8 cellular contexts compared by ENCODE assay signal in genomic region chr2:95165371-95166064, GRCh38. TPM values are rescaled to one million over a fixed set of nuclear protein-coding genes. Genes with fewer than 3 reads are reported as not detected.
DNase-seq lines count a peak whose midpoint lies in the region; ATAC-seq and TF ChIP-seq lines count a peak whose summit lies in the region.

ZNF2 (plus strand) TSS chr2:95165809; CDS start chr2:95176227, 10,418 bp downstream.

- TF ChIP-seq EP300 in Ishikawa (IDR thresholded peaks at IDR 0.05; ENCODE audit: borderline replicate concordance): no peak

- H3K9me3 ChIP-seq in mucosa of descending colon: no peaks in the 10 kb centered on the region

- ATAC-seq in GM21619 (IDR thresholded peaks at IDR 0.05; ENCODE audit: unreplicated experiment) (peak; percentile 88), mucosa of descending colon (peak; percentile 99)

- intact Hi-C loops in mucosa of descending colon (cut with DNase I, micrococcal nuclease): no loop called here

- TF ChIP-seq CTCF in epithelial cell of proximal tubule (conservative IDR thresholded peaks at IDR 0.05; ENCODE audit: low read depth, low read length) (no peak), mucosa of descending colon (IDR thresholded peaks at IDR 0.05) (peak; percentile 14)

- TF ChIP-seq RAD21 in Ishikawa (IDR thresholded peaks at IDR 0.05; ENCODE audit: low read depth): no peak

- peak; percentile 99 for DNase-seq in DMS53 (lab: John Stamatoyannopoulos, UW)
- DNase-seq in OCI-M2 (lab: John Stamatoyannopoulos, UW; ENCODE audit: unreplicated experiment): peak; percentile 70
- peak; percentile 97 for DNase-seq in activated T-cell treated with anti-CD3 and anti-CD28 coated beads, Interleukin-2, amount 50 U/mL, for 1 hour
- DNase-seq in epithelial cell of proximal tubule (ENCODE audit: low read depth): peak; percentile 85
- DNase-seq in mucosa of descending colon: peak; percentile 98 to 99 (median 98)
- DNase-seq in stimulated activated CD8-positive, alpha-beta memory T cell treated with anti-CD3 and anti-CD28 coated beads, Interleukin-4, amount 100 ng/mL, for 1 hour (ENCODE audit: low read depth in 2 of 2, low spot score in 1 of 2): peak; percentile 96

- peak within 1 kb of the TSS; percentile 86 for H3K4me3 ChIP-seq in epithelial cell of proximal tubule (ENCODE audit: low read depth, low read length)
- H3K4me3 ChIP-seq in mucosa of descending colon: peak within 1 kb of the TSS; percentile 66

- H3K36me3 ChIP-seq in mucosa of descending colon (ENCODE audit: low read depth): no peaks in the 10 kb centered on the region

- H3K4me1 ChIP-seq in mucosa of descending colon (ENCODE audit: low read depth): peaks cover 8% of the 10 kb centered on the region

TF ChIP-seq in Ishikawa, 13 proteins besides CTCF, POLR2A, EP300 and RAD21:
- TF ChIP-seq CEBPB (IDR thresholded peaks at IDR 0.05): no peak
- TF ChIP-seq YY1 (IDR thresholded peaks at IDR 0.05; ENCODE audit: low read depth): peak; percentile 97
- TF ChIP-seq FOXM1 (IDR thresholded peaks at IDR 0.05; ENCODE audit: borderline replicate concordance, low read depth): no peak
- TF ChIP-seq USF1 (IDR thresholded peaks at IDR 0.05): peak; percentile 76
- no peak for TF ChIP-seq NFIC (IDR thresholded peaks at IDR 0.05)
- no peak for TF ChIP-seq ZBTB7A (IDR thresholded peaks at IDR 0.05; ENCODE audit: low read depth)
- peak; percentile 97 for TF ChIP-seq CREB1 (IDR thresholded peaks at IDR 0.05; ENCODE audit: low read depth)
- no peak for TF ChIP-seq TEAD4 (IDR thresholded peaks at IDR 0.05)
- TF ChIP-seq MAX (IDR thresholded peaks at IDR 0.05): peak; percentile 89
- no peak for TF ChIP-seq REST (IDR thresholded peaks at IDR 0.05; ENCODE audit: low read depth)
- TF ChIP-seq TAF1 (IDR thresholded peaks at IDR 0.05; ENCODE audit: low read depth): peak; percentile 95
- TF ChIP-seq TCF12 (IDR thresholded peaks at IDR 0.05; ENCODE audit: low read depth): peak; percentile 65; the same call in 1 of the 2 replicates
- no peak; the same call in 1 of the 2 replicates for TF ChIP-seq EGR1 (IDR thresholded peaks at IDR 0.05)

RNA-seq across cellular contexts. Expression of gene ZNF2, which starts in this region (rescaled TPM):
- 2.0 and 3.7 TPM in 2 replicates for total RNA-seq in epithelial cell of proximal tubule
- 1 to 10 TPM; 2.5 to 7.0 (median 2.9) TPM for total RNA-seq in mucosa of descending colon

Comparison
In these comparisons a context has a peak if more than half of its experiments do, and no peak if none do; other contexts are left out.
1. Peak in every context shown above with its lines: DNase-seq, ATAC-seq and H3K4me3 ChIP-seq.